8 cellular contexts compared by ENCODE assay signal in the genomic region with DNA sequence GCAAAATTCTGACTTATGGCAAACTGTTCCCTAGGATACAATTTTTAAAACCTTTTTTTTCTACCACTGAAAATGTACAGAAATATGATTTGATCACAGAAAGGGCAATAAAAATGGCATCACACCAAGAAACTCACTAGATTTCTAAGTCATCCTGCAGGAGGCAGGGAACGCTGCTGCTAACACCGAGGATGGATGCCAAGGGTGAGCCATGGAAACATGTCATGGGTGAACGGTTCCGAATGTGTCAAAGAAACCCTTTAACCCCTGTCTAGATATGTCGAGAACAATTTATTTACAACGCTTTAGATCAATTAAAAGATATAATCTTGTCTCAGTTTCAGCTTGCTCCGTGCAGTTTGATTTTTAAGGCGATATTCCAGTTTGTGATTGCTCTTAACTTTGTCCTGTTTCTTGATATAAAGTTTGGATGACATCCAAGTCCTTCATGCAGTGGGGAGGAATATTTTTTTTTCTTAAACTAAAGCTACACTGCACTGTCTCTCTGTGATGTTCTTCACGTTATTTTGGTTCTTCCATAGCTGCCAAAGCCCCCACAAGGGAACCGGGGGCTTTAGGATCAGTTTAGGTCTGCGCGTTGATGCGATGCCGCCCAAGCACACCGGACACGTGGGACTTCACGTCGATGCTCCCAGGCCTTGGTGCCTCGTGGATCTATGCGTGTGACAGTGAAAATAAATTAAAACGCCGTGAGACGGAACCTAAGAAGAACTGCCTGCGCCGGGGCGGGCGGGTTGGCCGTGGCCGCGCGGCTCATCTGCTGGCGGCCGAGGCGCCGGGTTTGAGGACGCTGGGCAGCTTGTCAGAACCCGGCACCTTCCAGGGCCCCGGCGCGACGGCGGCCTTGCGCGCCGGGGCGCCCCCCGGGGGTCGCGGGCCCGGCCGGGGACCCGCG.
A peak's percentile ranks its signal among the peaks of the same experiment; 100 is the strongest.
DNase-seq lines count a peak whose midpoint lies in the region; ATAC-seq and TF ChIP-seq lines count a peak whose summit lies in the region.

No MANE protein-coding gene starts in this region.

- DNase-seq in NCI-H226 (peak; percentile 21), adipocyte (ENCODE audit: low read depth) (peak; percentile 52), hepatic stellate cell (ENCODE audit: low spot score) (peak; percentile 72), gastrocnemius medialis (peak; percentile 26 to 34), GF-D8 (lab: John Stamatoyannopoulos, UW) (no peak), SKM-1 (lab: John Stamatoyannopoulos, UW; ENCODE audit: unreplicated experiment) (no peak)

- H3K4me1 ChIP-seq in ES-I3 (ENCODE audit: insufficient read depth, low read length) = peaks cover 4% of the 10 kb centered on the region; the same call in 1 of the 2 replicates
- peaks cover 26% of the 10 kb centered on the region for H3K4me1 ChIP-seq in adipocyte (ENCODE audit: control insufficient read depth, insufficient read depth, low read length)
- H3K4me1 ChIP-seq in gastrocnemius medialis = peaks cover 12 to 14% of the 10 kb centered on the region in 2 donors

- H3K36me3 ChIP-seq in ES-I3 (ENCODE audit: insufficient read depth, low read length) (no peaks in the 10 kb centered on the region), adipocyte (ENCODE audit: control insufficient read depth, insufficient read depth, low read length, severe bottlenecking) (no peaks in the 10 kb centered on the region), gastrocnemius medialis (no peaks in the 10 kb centered on the region)

- ATAC-seq in HG02642 (IDR thresholded peaks at IDR 0.05; ENCODE audit: poor library complexity, unreplicated experiment) = peak; percentile 27
- ATAC-seq in gastrocnemius medialis = peak in 1 of 2 donors; percentile 7

- TF ChIP-seq CTCF in gastrocnemius medialis (IDR thresholded peaks at IDR 0.05 in 4 of 5, conservative IDR thresholded peaks at IDR 0.05 in 1 of 5) = peak in 1 of 5 experiments; percentile 4

- in situ Hi-C loops in gastrocnemius medialis (cut with MboI; ENCODE audit: low sequenced_read_pairs in 4 of 4) = no loop called here

- intact Hi-C loops in gastrocnemius medialis (cut with DNase I; ENCODE audit: low total_unique reads) = loop anchor here (2.0 kb wide), 1 partner anchor 322 kb away; a partner anchor contains a TSS

- H3K4me3 ChIP-seq in adipocyte (ENCODE audit: low read length) (peak overlapping the region; percentile 79), gastrocnemius medialis (peak overlapping the region; percentile 50 to 65 (median 61))

- H3K9me3 ChIP-seq in ES-I3 (ENCODE audit: control insufficient read depth, insufficient read depth, low read length) (no peaks in the 10 kb centered on the region), adipocyte (ENCODE audit: control insufficient read depth, low read length) (no peaks in the 10 kb centered on the region), gastrocnemius medialis (no peaks in the 10 kb centered on the region)

- no peak for TF ChIP-seq POLR2A in gastrocnemius medialis (IDR thresholded peaks at IDR 0.05)

- H3K27me3 ChIP-seq in adipocyte (replicated peaks; ENCODE audit: control insufficient read depth, insufficient read depth, low read length) = no peaks in the 10 kb centered on the region
- no peaks in the 10 kb centered on the region for H3K27me3 ChIP-seq in gastrocnemius medialis

- peak overlapping the region; percentile 66 to 80 (median 72) for H3K27ac ChIP-seq in gastrocnemius medialis

- H3K9ac ChIP-seq in ES-I3 (ENCODE audit: low read depth, low read length) (peak overlapping the region; percentile 44; the same call in 1 of the 2 replicates), adipocyte (ENCODE audit: low read length) (peak overlapping the region; percentile 82)

Comparison
In these comparisons a context has a peak if more than half of its experiments do, and no peak if none do; other contexts are left out.
1. DNase-seq: peak in NCI-H226 (single experiment), adipocyte (single experiment), hepatic stellate cell (single experiment) and gastrocnemius medialis (2 of 2); none in GF-D8 (single experiment) and SKM-1 (single experiment).